1 cellular context compared by ENCODE assay signal in the genomic region with DNA sequence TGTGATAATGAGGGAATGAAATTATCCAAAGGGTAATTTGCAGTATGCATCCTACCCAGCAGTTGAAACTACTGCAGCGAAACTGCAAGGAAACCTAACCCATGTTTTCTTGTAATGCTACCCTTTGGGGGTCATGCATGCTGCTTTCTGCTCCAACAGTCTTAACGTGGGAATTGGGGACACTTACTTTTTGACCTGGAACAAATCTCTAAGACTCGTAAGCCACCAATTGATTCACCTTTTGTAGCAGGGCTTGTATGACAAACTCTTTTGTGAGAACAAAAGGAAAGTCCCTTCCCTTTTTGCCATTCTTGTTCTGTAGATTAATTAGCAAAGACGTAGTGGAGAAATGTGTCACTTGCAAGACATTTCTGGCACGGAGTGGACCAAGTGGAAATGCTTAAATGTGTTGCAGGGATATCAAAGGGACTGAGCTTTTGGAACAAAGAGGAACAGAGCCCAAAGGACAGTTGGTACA.
A peak's percentile ranks its signal among the peaks of the same experiment; 100 is the strongest.
TF ChIP-seq lines count a peak whose summit lies in the region.

No MANE protein-coding gene starts in this region.

TF ChIP-seq in GM12878, 131 proteins besides CTCF, POLR2A, EP300 and RAD21 (continued from another document):
- no peak for TF ChIP-seq HCFC1 (IDR thresholded peaks at IDR 0.05; ENCODE audit: low read length)
- TF ChIP-seq MYC (IDR thresholded peaks at IDR 0.05; ENCODE audit: insufficient read depth, insufficient read length, insufficient replicate concordance, low read length, severe bottlenecking) = no peak
- no peak for TF ChIP-seq ATF3 (IDR thresholded peaks at IDR 0.05; ENCODE audit: borderline replicate concordance, extremely low read depth, low read depth, low read length)
- TF ChIP-seq CBX3 (IDR thresholded peaks at IDR 0.05; ENCODE audit: borderline replicate concordance, low read depth) = no peak
- TF ChIP-seq CHD4 (IDR thresholded peaks at IDR 0.05) = no peak
- TF ChIP-seq ETV6 (conservative IDR thresholded peaks at IDR 0.05 in 1 of 2, IDR thresholded peaks at IDR 0.05 in 1 of 2; ENCODE audit: borderline replicate concordance in 1 of 2, low read depth in 1 of 2) = no peak
- TF ChIP-seq LARP7 (IDR thresholded peaks at IDR 0.05) = no peak
- TF ChIP-seq FOS (IDR thresholded peaks at IDR 0.05; ENCODE audit: borderline replicate concordance, extremely low read depth, insufficient read length) = no peak
- no peak for TF ChIP-seq TCF12 (IDR thresholded peaks at IDR 0.05; ENCODE audit: low read depth, low read length)
- TF ChIP-seq RB1 (IDR thresholded peaks at IDR 0.05; ENCODE audit: borderline replicate concordance) = no peak
- TF ChIP-seq JUND (IDR thresholded peaks at IDR 0.05; ENCODE audit: low read depth, low read length) = no peak
- TF ChIP-seq NR2C1 (IDR thresholded peaks at IDR 0.05) = no peak
- peak; percentile 80 to 82 for TF ChIP-seq IKZF2 (IDR thresholded peaks at IDR 0.05)
- TF ChIP-seq MAX (IDR thresholded peaks at IDR 0.05; ENCODE audit: low read depth, low read length) = no peak
- TF ChIP-seq EZH2 (IDR thresholded peaks at IDR 0.05; ENCODE audit: borderline replicate concordance, control insufficient read depth, low read depth, low read length) = no peak
- TF ChIP-seq GABPA (IDR thresholded peaks at IDR 0.05; ENCODE audit: low read depth) = no peak
- TF ChIP-seq NRF1 (conservative IDR thresholded peaks at IDR 0.05; ENCODE audit: low read depth, low read length) = no peak
- peak; percentile 48; the same call in 1 of the 2 replicates for TF ChIP-seq FOXM1 (IDR thresholded peaks at IDR 0.05; ENCODE audit: low read depth, low read length)
- no peak for TF ChIP-seq HDGF (IDR thresholded peaks at IDR 0.05)
- TF ChIP-seq BMI1 (IDR thresholded peaks at IDR 0.05; ENCODE audit: borderline replicate concordance) = no peak
- TF ChIP-seq E2F4 (IDR thresholded peaks at IDR 0.05; ENCODE audit: low read depth, low read length) = no peak
- no peak for TF ChIP-seq PRDM15 (CRISPR knock-in tag; IDR thresholded peaks at IDR 0.05)
- no peak for TF ChIP-seq SUPT20H (IDR thresholded peaks at IDR 0.05; ENCODE audit: borderline replicate concordance, control insufficient read depth, low read depth, low read length)
- TF ChIP-seq, protein P1, sequence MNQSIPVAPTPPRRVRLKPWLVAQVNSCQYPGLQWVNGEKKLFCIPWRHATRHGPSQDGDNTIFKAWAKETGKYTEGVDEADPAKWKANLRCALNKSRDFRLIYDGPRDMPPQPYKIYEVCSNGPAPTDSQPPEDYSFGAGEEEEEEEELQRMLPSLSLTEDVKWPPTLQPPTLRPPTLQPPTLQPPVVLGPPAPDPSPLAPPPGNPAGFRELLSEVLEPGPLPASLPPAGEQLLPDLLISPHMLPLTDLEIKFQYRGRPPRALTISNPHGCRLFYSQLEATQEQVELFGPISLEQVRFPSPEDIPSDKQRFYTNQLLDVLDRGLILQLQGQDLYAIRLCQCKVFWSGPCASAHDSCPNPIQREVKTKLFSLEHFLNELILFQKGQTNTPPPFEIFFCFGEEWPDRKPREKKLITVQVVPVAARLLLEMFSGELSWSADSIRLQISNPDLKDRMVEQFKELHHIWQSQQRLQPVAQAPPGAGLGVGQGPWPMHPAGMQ (IDR thresholded peaks at IDR 0.05; ENCODE audit: borderline replicate concordance) = no peak
- TF ChIP-seq TCF3 (IDR thresholded peaks at IDR 0.05; ENCODE audit: borderline replicate concordance, insufficient read depth, low read depth, low read length) = no peak
- TF ChIP-seq RELA (IDR thresholded peaks at IDR 0.05; ENCODE audit: borderline replicate concordance, partially characterized antibody) = peak; percentile 66
- no peak for TF ChIP-seq SMC3 (IDR thresholded peaks at IDR 0.05; ENCODE audit: borderline replicate concordance, low read length)
